ENCODE assay signal across 1 cellular context in the genomic region with DNA sequence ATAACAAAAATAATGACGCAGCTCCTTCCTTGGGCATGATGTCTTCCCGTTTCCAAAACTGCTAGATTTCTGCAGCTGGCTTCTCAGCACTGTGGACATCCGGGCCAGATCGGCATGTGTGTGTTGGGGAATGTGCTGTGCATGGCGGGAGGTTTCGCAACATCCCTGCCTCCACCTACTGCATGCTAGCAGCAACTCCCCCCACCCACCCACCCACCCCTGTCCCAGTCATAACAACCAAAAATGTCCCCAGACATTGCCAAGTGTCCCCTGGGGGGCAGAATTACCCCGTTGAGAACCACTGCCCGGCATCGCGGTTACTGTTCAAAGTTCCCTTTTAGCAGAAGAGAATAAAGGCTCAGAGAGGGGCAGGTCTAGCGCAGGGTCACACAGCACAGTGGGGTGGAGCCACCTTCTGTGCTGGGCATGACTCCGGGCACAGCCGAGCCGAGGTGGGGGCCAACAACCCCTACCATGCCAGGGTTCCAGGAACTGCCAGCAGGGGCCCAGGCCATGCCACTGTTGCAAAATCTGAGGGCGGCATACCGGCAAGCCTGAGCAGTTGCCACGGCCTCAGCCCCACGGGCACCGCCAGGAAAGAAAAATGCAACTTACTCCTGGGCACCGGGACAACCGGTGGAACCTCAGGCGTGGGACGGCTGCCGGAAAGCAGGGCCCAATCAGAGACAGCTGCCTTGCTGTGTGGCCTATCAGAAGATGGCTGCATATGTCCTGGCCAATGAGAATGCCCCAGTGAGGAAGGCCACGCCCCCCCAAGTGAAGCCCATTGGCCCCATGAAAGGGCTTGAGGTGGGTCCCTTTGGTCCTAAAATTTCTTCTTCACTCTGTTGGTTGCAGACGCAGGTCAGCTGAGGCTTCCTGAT.
A peak's percentile ranks its signal among the peaks of the same experiment; 100 is the strongest.
TF ChIP-seq lines count a peak whose summit lies in the region.

No MANE protein-coding gene starts in this region.

TF ChIP-seq in K562, 482 proteins besides CTCF, POLR2A, EP300 and RAD21 (continued from another document and continues in another):
- TF ChIP-seq, protein P1, sequence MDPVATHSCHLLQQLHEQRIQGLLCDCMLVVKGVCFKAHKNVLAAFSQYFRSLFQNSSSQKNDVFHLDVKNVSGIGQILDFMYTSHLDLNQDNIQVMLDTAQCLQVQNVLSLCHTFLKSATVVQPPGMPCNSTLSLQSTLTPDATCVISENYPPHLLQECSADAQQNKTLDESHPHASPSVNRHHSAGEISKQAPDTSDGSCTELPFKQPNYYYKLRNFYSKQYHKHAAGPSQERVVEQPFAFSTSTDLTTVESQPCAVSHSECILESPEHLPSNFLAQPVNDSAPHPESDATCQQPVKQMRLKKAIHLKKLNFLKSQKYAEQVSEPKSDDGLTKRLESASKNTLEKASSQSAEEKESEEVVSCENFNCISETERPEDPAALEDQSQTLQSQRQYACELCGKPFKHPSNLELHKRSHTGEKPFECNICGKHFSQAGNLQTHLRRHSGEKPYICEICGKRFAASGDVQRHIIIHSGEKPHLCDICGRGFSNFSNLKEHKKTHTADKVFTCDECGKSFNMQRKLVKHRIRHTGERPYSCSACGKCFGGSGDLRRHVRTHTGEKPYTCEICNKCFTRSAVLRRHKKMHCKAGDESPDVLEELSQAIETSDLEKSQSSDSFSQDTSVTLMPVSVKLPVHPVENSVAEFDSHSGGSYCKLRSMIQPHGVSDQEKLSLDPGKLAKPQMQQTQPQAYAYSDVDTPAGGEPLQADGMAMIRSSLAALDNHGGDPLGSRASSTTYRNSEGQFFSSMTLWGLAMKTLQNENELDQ (CRISPR knock-in tag; IDR thresholded peaks at IDR 0.05; ENCODE audit: borderline replicate concordance), result no peak
- TF ChIP-seq, protein P2, sequence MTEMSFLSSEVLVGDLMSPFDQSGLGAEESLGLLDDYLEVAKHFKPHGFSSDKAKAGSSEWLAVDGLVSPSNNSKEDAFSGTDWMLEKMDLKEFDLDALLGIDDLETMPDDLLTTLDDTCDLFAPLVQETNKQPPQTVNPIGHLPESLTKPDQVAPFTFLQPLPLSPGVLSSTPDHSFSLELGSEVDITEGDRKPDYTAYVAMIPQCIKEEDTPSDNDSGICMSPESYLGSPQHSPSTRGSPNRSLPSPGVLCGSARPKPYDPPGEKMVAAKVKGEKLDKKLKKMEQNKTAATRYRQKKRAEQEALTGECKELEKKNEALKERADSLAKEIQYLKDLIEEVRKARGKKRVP (CRISPR knock-in tag; IDR thresholded peaks at IDR 0.05), result no peak
- TF ChIP-seq NFYB (IDR thresholded peaks at IDR 0.05; ENCODE audit: extremely low read depth, insufficient read length), result peak; percentile 99
- TF ChIP-seq, protein P3, sequence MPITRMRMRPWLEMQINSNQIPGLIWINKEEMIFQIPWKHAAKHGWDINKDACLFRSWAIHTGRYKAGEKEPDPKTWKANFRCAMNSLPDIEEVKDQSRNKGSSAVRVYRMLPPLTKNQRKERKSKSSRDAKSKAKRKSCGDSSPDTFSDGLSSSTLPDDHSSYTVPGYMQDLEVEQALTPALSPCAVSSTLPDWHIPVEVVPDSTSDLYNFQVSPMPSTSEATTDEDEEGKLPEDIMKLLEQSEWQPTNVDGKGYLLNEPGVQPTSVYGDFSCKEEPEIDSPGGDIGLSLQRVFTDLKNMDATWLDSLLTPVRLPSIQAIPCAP (CRISPR knock-in tag; IDR thresholded peaks at IDR 0.05; ENCODE audit: borderline replicate concordance), result no peak
- no peak for TF ChIP-seq RBM17 (IDR thresholded peaks at IDR 0.05; ENCODE audit: borderline replicate concordance, low read depth, low read length)
- TF ChIP-seq ARHGAP35 (IDR thresholded peaks at IDR 0.05; ENCODE audit: partially characterized antibody), result no peak
- peak; percentile 86 for TF ChIP-seq BRD9 (IDR thresholded peaks at IDR 0.05; ENCODE audit: low read depth, partially characterized antibody)
- TF ChIP-seq CREM (IDR thresholded peaks at IDR 0.05; ENCODE audit: low read depth), result no peak
- TF ChIP-seq CBX2 (IDR thresholded peaks at IDR 0.05; ENCODE audit: insufficient read depth, low read length, poor library complexity, severe bottlenecking), result no peak
- TF ChIP-seq DPF2 (IDR thresholded peaks at IDR 0.05), result no peak
- TF ChIP-seq NR2F6 (CRISPR knock-in tag; IDR thresholded peaks at IDR 0.05), result no peak
- no peak for TF ChIP-seq KDM4B (IDR thresholded peaks at IDR 0.05; ENCODE audit: borderline replicate concordance in 2 of 2, low read depth in 1 of 2)
- no peak for TF ChIP-seq ZNF79 (CRISPR knock-in tag; IDR thresholded peaks at IDR 0.05; ENCODE audit: low read depth)
- TF ChIP-seq ZNF311 (CRISPR knock-in tag; IDR thresholded peaks at IDR 0.05), result no peak
- TF ChIP-seq, protein P4, sequence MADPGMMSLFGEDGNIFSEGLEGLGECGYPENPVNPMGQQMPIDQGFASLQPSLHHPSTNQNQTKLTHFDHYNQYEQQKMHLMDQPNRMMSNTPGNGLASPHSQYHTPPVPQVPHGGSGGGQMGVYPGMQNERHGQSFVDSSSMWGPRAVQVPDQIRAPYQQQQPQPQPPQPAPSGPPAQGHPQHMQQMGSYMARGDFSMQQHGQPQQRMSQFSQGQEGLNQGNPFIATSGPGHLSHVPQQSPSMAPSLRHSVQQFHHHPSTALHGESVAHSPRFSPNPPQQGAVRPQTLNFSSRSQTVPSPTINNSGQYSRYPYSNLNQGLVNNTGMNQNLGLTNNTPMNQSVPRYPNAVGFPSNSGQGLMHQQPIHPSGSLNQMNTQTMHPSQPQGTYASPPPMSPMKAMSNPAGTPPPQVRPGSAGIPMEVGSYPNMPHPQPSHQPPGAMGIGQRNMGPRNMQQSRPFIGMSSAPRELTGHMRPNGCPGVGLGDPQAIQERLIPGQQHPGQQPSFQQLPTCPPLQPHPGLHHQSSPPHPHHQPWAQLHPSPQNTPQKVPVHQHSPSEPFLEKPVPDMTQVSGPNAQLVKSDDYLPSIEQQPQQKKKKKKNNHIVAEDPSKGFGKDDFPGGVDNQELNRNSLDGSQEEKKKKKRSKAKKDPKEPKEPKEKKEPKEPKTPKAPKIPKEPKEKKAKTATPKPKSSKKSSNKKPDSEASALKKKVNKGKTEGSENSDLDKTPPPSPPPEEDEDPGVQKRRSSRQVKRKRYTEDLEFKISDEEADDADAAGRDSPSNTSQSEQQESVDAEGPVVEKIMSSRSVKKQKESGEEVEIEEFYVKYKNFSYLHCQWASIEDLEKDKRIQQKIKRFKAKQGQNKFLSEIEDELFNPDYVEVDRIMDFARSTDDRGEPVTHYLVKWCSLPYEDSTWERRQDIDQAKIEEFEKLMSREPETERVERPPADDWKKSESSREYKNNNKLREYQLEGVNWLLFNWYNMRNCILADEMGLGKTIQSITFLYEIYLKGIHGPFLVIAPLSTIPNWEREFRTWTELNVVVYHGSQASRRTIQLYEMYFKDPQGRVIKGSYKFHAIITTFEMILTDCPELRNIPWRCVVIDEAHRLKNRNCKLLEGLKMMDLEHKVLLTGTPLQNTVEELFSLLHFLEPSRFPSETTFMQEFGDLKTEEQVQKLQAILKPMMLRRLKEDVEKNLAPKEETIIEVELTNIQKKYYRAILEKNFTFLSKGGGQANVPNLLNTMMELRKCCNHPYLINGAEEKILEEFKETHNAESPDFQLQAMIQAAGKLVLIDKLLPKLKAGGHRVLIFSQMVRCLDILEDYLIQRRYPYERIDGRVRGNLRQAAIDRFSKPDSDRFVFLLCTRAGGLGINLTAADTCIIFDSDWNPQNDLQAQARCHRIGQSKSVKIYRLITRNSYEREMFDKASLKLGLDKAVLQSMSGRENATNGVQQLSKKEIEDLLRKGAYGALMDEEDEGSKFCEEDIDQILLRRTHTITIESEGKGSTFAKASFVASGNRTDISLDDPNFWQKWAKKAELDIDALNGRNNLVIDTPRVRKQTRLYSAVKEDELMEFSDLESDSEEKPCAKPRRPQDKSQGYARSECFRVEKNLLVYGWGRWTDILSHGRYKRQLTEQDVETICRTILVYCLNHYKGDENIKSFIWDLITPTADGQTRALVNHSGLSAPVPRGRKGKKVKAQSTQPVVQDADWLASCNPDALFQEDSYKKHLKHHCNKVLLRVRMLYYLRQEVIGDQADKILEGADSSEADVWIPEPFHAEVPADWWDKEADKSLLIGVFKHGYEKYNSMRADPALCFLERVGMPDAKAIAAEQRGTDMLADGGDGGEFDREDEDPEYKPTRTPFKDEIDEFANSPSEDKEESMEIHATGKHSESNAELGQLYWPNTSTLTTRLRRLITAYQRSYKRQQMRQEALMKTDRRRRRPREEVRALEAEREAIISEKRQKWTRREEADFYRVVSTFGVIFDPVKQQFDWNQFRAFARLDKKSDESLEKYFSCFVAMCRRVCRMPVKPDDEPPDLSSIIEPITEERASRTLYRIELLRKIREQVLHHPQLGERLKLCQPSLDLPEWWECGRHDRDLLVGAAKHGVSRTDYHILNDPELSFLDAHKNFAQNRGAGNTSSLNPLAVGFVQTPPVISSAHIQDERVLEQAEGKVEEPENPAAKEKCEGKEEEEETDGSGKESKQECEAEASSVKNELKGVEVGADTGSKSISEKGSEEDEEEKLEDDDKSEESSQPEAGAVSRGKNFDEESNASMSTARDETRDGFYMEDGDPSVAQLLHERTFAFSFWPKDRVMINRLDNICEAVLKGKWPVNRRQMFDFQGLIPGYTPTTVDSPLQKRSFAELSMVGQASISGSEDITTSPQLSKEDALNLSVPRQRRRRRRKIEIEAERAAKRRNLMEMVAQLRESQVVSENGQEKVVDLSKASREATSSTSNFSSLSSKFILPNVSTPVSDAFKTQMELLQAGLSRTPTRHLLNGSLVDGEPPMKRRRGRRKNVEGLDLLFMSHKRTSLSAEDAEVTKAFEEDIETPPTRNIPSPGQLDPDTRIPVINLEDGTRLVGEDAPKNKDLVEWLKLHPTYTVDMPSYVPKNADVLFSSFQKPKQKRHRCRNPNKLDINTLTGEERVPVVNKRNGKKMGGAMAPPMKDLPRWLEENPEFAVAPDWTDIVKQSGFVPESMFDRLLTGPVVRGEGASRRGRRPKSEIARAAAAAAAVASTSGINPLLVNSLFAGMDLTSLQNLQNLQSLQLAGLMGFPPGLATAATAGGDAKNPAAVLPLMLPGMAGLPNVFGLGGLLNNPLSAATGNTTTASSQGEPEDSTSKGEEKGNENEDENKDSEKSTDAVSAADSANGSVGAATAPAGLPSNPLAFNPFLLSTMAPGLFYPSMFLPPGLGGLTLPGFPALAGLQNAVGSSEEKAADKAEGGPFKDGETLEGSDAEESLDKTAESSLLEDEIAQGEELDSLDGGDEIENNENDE (IDR thresholded peaks at IDR 0.05; ENCODE audit: low read depth, low read length), result no peak
- peak; percentile 52 for TF ChIP-seq SP2 (IDR thresholded peaks at IDR 0.05; ENCODE audit: extremely low read depth, low read depth, low read length, poor library complexity, severe bottlenecking)
- TF ChIP-seq MCM2 (IDR thresholded peaks at IDR 0.05; ENCODE audit: low read depth), result no peak
- TF ChIP-seq ZNF165 (CRISPR knock-in tag; IDR thresholded peaks at IDR 0.05; ENCODE audit: borderline replicate concordance), result no peak
- TF ChIP-seq PPARD (CRISPR knock-in tag; IDR thresholded peaks at IDR 0.05), result no peak
- TF ChIP-seq TRIM28 (IDR thresholded peaks at IDR 0.05), result no peak
- TF ChIP-seq ZNF785 (CRISPR knock-in tag; IDR thresholded peaks at IDR 0.05), result no peak
- TF ChIP-seq, protein P5, sequence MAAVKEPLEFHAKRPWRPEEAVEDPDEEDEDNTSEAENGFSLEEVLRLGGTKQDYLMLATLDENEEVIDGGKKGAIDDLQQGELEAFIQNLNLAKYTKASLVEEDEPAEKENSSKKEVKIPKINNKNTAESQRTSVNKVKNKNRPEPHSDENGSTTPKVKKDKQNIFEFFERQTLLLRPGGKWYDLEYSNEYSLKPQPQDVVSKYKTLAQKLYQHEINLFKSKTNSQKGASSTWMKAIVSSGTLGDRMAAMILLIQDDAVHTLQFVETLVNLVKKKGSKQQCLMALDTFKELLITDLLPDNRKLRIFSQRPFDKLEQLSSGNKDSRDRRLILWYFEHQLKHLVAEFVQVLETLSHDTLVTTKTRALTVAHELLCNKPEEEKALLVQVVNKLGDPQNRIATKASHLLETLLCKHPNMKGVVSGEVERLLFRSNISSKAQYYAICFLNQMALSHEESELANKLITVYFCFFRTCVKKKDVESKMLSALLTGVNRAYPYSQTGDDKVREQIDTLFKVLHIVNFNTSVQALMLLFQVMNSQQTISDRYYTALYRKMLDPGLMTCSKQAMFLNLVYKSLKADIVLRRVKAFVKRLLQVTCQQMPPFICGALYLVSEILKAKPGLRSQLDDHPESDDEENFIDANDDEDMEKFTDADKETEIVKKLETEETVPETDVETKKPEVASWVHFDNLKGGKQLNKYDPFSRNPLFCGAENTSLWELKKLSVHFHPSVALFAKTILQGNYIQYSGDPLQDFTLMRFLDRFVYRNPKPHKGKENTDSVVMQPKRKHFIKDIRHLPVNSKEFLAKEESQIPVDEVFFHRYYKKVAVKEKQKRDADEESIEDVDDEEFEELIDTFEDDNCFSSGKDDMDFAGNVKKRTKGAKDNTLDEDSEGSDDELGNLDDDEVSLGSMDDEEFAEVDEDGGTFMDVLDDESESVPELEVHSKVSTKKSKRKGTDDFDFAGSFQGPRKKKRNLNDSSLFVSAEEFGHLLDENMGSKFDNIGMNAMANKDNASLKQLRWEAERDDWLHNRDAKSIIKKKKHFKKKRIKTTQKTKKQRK (IDR thresholded peaks at IDR 0.05; ENCODE audit: borderline replicate concordance, low read depth, low read length), result no peak
- TF ChIP-seq, protein P6, sequence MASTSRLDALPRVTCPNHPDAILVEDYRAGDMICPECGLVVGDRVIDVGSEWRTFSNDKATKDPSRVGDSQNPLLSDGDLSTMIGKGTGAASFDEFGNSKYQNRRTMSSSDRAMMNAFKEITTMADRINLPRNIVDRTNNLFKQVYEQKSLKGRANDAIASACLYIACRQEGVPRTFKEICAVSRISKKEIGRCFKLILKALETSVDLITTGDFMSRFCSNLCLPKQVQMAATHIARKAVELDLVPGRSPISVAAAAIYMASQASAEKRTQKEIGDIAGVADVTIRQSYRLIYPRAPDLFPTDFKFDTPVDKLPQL (IDR thresholded peaks at IDR 0.05; ENCODE audit: extremely low read depth, insufficient read length), result no peak
- TF ChIP-seq HOXB6 (CRISPR knock-in tag; IDR thresholded peaks at IDR 0.05; ENCODE audit: borderline replicate concordance), result no peak
- peak; percentile 34; the same call in 1 of the 2 replicates for TF ChIP-seq ZBTB7A (IDR thresholded peaks at IDR 0.05; ENCODE audit: borderline replicate concordance, control insufficient read depth, low read depth, low read length)
- TF ChIP-seq TEAD1 (CRISPR knock-in tag; IDR thresholded peaks at IDR 0.05), result 0 out of 4 replicates have a peak, but pooled peaks of 1 of the 2 experiments have one; percentile 35
- no peak for TF ChIP-seq MTF1 (CRISPR knock-in tag; IDR thresholded peaks at IDR 0.05; ENCODE audit: borderline replicate concordance)
- no peak for TF ChIP-seq U2AF2 (optimal IDR thresholded peaks at IDR 0.05; ENCODE audit: low read depth, low read length)
- no peak for TF ChIP-seq ZNF766 (CRISPR knock-in tag; conservative IDR thresholded peaks at IDR 0.05)
- peak; percentile 34 for TF ChIP-seq SMAD4 (CRISPR knock-in tag; conservative IDR thresholded peaks at IDR 0.05)
- TF ChIP-seq, protein P7, sequence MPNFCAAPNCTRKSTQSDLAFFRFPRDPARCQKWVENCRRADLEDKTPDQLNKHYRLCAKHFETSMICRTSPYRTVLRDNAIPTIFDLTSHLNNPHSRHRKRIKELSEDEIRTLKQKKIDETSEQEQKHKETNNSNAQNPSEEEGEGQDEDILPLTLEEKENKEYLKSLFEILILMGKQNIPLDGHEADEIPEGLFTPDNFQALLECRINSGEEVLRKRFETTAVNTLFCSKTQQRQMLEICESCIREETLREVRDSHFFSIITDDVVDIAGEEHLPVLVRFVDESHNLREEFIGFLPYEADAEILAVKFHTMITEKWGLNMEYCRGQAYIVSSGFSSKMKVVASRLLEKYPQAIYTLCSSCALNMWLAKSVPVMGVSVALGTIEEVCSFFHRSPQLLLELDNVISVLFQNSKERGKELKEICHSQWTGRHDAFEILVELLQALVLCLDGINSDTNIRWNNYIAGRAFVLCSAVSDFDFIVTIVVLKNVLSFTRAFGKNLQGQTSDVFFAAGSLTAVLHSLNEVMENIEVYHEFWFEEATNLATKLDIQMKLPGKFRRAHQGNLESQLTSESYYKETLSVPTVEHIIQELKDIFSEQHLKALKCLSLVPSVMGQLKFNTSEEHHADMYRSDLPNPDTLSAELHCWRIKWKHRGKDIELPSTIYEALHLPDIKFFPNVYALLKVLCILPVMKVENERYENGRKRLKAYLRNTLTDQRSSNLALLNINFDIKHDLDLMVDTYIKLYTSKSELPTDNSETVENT (CRISPR knock-in tag; IDR thresholded peaks at IDR 0.05), result no peak
